In genomic region chr20:51531712-51532456, GRCh38 we compare ENCODE assay signal across 13 cellular contexts. TPM values are rescaled to one million over a fixed set of nuclear protein-coding genes. Genes with fewer than 3 reads are reported as not detected.
A peak's percentile ranks its signal among the peaks of the same experiment; 100 is the strongest.
DNase-seq lines count a peak whose midpoint lies in the region; ATAC-seq and TF ChIP-seq lines count a peak whose summit lies in the region.
"Had no signal": no experiment of that assay in that cellular context is flagged by ENCODE, and none has a peak within 500 bp of the region (broad histone marks: within the 10 kb centered on the region; RNA-seq: fewer than 3 reads in every experiment).

No MANE protein-coding gene starts in this region.

- TF ChIP-seq CTCF in activated B cell treated with CpG ODN at 0.5 μM for 24 hours (IDR thresholded peaks at IDR 0.05), result no peak
- TF ChIP-seq CTCF in esophagus squamous epithelium (IDR thresholded peaks at IDR 0.05), result no peak
- TF ChIP-seq CTCF in spleen (IDR thresholded peaks at IDR 0.05 in 8 of 11, conservative IDR thresholded peaks at IDR 0.05 in 3 of 11), result no peak

- peaks cover 41% of the 10 kb centered on the region for H3K36me3 Mint-ChIP-seq in T-helper 1 cell treated with Interleukin-12 subunit alpha and Interleukin-12 subunit beta and Interleukin-4 antibody, amounts not matched to agents 30 μg/mL and 1 μg/mL, for 36 hours (ENCODE audit: low read depth)
- H3K36me3 Mint-ChIP-seq in activated B cell treated with CpG ODN at 0.5 μM for 24 hours (ENCODE audit: low read depth), result peaks cover 24% of the 10 kb centered on the region
- H3K36me3 Mint-ChIP-seq: neural progenitor cell had no signal

- H3K4me3 Mint-ChIP-seq in T-helper 1 cell treated with Interleukin-12 subunit alpha and Interleukin-12 subunit beta and Interleukin-4 antibody, amounts not matched to agents 30 μg/mL and 1 μg/mL, for 36 hours, result peak overlapping the region; percentile 75
- H3K4me3 Mint-ChIP-seq in activated B cell treated with CpG ODN at 0.5 μM for 24 hours, result peak overlapping the region; percentile 15

- H3K4me1 ChIP-seq in esophagus squamous epithelium (peaks cover 7 to 74% (median 8%) of the 10 kb centered on the region in 3 donors), spleen (peaks cover 39 to 100% (median 90%) of the 10 kb centered on the region in 6 donors)
- H3K4me1 ChIP-seq: neural progenitor cell had no signal

- TF ChIP-seq POLR2A in esophagus squamous epithelium (IDR thresholded peaks at IDR 0.05), result no peak
- no peak for TF ChIP-seq POLR2A in spleen (IDR thresholded peaks at IDR 0.05)

- 82 to 83% methylated on average over 10 to 12 of the region's 12 CpGs for WGBS in esophagus squamous epithelium, 2 donors
- WGBS in spleen, 5 donors, result 55 to 81% (median 68%) methylated on average over 12 of the region's 12 CpGs

- H3K36me3 ChIP-seq in esophagus squamous epithelium (no peaks in the 10 kb centered on the region), spleen (peaks cover 0 to 10% (median 0%) of the 10 kb centered on the region in 6 donors)
- H3K36me3 ChIP-seq: neural progenitor cell had no signal

- intact Hi-C loops in activated B cell treated with CpG ODN at 0.5 μM for 24 hours (cut with micrococcal nuclease), result loop anchor here (1.0 kb wide), 1 partner anchor 9 kb away; no protein-coding TSS in a partner anchor
- intact Hi-C loops in esophagus squamous epithelium (cut with DNase I), result no loop called here
- intact Hi-C loops in spleen (cut with DNase I; ENCODE audit: low total_unique reads), result no loop called here

- no peaks in the 10 kb centered on the region for H3K9me3 ChIP-seq in esophagus squamous epithelium
- H3K9me3 ChIP-seq in spleen, result no peaks in the 10 kb centered on the region

- H3K9me3 Mint-ChIP-seq in T-helper 1 cell treated with Interleukin-12 subunit alpha and Interleukin-12 subunit beta and Interleukin-4 antibody, amounts not matched to agents 30 μg/mL and 1 μg/mL, for 36 hours, result no peaks in the 10 kb centered on the region
- H3K9me3 Mint-ChIP-seq in activated B cell treated with CpG ODN at 0.5 μM for 24 hours, result no peaks in the 10 kb centered on the region

- POLR2A ChIA-PET in activated B cell treated with CpG ODN at 0.5 μM for 24 hours (lab: Charles Lee), result interaction anchor here (1.1 to 3.0 kb wide), 3 partner anchors 10 to 127 kb away, joined by 3 to 20 read pairs (median 4); partner anchors contain the start of gene NFATC2

- no peaks in the 10 kb centered on the region for H3K27me3 Mint-ChIP-seq in T-helper 1 cell treated with Interleukin-12 subunit alpha and Interleukin-12 subunit beta and Interleukin-4 antibody, amounts not matched to agents 30 μg/mL and 1 μg/mL, for 36 hours (ENCODE audit: low read depth)
- no peaks in the 10 kb centered on the region for H3K27me3 Mint-ChIP-seq in activated B cell treated with CpG ODN at 0.5 μM for 24 hours

- ATAC-seq in activated B cell treated with CpG ODN at 0.5 μM for 24 hours (ENCODE audit: low read depth), result no peak

- H3K4me3 ChIP-seq in esophagus squamous epithelium (no peak overlapping the region), spleen (no peak overlapping the region)
- H3K4me3 ChIP-seq: neural progenitor cell had no signal

- CTCF ChIA-PET in activated B cell treated with CpG ODN at 0.5 μM for 24 hours (lab: Charles Lee), result no interaction called here

- DNase-seq in T-helper 1 cell (no peak), activated B cell treated with CpG ODN at 0.5 μM for 24 hours (no peak), esophagus squamous epithelium (lab: John Stamatoyannopoulos, UW) (no peak), spleen (no peak), GM03348 (ENCODE audit: low spot score) (no peak), RKO (ENCODE audit: low spot score) (no peak), NK-92 (lab: John Stamatoyannopoulos, UW; ENCODE audit: unreplicated experiment) (no peak)
- DNase-seq: DMS53; effector CD8-positive, alpha-beta T cell; NCI-H1436 had no signal

- peaks cover 85% of the 10 kb centered on the region for H3K4me1 Mint-ChIP-seq in T-helper 1 cell treated with Interleukin-12 subunit alpha and Interleukin-12 subunit beta and Interleukin-4 antibody, amounts not matched to agents 30 μg/mL and 1 μg/mL, for 36 hours (ENCODE audit: low read depth)
- peaks cover 92% of the 10 kb centered on the region for H3K4me1 Mint-ChIP-seq in activated B cell treated with CpG ODN at 0.5 μM for 24 hours

- H3K27ac Mint-ChIP-seq in T-helper 1 cell treated with Interleukin-12 subunit alpha and Interleukin-12 subunit beta and Interleukin-4 antibody, amounts not matched to agents 30 μg/mL and 1 μg/mL, for 36 hours, result peak overlapping the region; percentile 92
- peak overlapping the region; percentile 89 for H3K27ac Mint-ChIP-seq in activated B cell treated with CpG ODN at 0.5 μM for 24 hours

- H3K27me3 ChIP-seq in esophagus squamous epithelium, result no peaks in the 10 kb centered on the region
- H3K27me3 ChIP-seq in spleen (replicated peaks in 1 of 7), result no peaks in the 10 kb centered on the region
- H3K27me3 ChIP-seq: neural progenitor cell had no signal

- peak overlapping the region in 3 of 4 donors; percentile 55 to 79 (median 61) for H3K27ac ChIP-seq in esophagus squamous epithelium
- H3K27ac ChIP-seq in spleen, result peak overlapping the region in 6 of 8 donors; percentile 45 to 76 (median 68)
- H3K27ac ChIP-seq: 22Rv1, neural progenitor cell had no signal

RNA-seq across cellular contexts. Expression of gene NFATC2, which starts 10.6 kb away (rescaled TPM):
- 41.2 and 46.0 TPM in 2 replicates for total RNA-seq in activated B cell treated with CpG ODN at 0.5 μM for 24 hours
- total RNA-seq in esophagus squamous epithelium, result 1 to 10 TPM in 3 of 4 donors, under 1 TPM in 1; 0.83 to 6.7 (median 1.4) TPM
- total RNA-seq in spleen, result 10 to 100 TPM; 28.0 to 42.9 (median 38.7) TPM
- 1 to 10 TPM; 6.5 to 9.1 (median 6.8) TPM for polyA plus RNA-seq in spleen
